19 cellular contexts compared by ENCODE assay signal in the genomic region with DNA sequence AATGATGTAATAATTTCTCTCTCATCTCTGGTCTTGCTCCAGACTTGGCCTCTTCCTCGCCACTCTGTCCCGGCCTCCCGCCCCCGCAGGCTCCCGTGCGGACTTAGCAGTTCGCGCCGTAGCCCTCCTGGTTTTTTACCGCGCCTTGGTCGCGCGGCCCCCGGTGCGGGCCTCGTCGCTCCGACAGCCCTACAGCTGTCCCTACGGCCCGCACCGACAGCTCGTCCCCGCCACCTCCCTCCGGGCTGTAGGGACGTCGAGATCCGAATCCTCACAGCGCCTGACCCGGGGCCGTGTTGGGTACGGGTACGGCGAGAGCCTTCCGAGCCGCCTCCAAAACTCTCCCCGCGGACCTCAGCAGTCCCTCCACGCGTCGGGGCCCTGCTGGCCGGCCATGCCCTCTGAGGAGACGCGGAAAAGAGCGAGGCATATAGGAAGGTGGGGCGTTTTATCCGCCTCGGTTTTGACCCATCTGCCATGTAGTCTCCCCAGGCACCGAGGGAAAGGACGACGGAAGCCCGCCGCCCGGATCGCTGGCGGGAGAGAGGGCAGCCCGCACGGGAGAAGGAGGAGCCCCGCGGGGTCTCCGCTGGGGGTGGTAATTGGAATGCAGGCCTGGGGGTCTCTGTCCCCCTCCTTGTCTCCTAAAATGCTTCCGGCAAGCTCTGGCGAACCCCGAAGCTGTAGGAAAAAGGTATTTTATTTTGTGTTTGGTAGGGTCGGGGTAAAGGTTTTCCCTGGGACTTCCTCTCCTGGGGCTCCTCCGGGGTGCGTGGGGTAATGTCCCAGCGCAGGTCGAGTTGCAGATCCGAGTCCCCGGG. TPM values are rescaled to one million over a fixed set of nuclear protein-coding genes. Genes with fewer than 3 reads are reported as not detected.
DNase-seq lines count a peak whose midpoint lies in the region; ATAC-seq, FAIRE-seq and TF ChIP-seq lines count a peak whose summit lies in the region.
"Had no signal": no experiment of that assay in that cellular context is flagged by ENCODE, and none has a peak within 500 bp of the region (broad histone marks: within the 10 kb centered on the region; RNA-seq: fewer than 3 reads in every experiment).

No MANE protein-coding gene starts in this region.

- H3K36me3 ChIP-seq in SK-N-SH (replicated peaks in 1 of 2; ENCODE audit: control insufficient read depth in 1 of 2, insufficient read depth in 2 of 2, low read length in 1 of 2) (no peaks in the 10 kb centered on the region), K562 (ENCODE audit: control insufficient read depth, insufficient read depth, low read length) (no peaks in the 10 kb centered on the region)
- H3K36me3 ChIP-seq: MG63, transverse colon had no signal

- H3K9me2 ChIP-seq in SK-N-SH: no peaks in the 10 kb centered on the region

- DNase-seq in SK-N-SH: no peak
- DNase-seq in CD14-positive monocyte (ENCODE audit: low spot score): no peak
- no peak for DNase-seq in K562 (ENCODE audit: extremely low read depth in 1 of 4, low spot score in 3 of 4)
- no peak for DNase-seq in naive thymus-derived CD8-positive, alpha-beta T cell
- no peak for DNase-seq in A172 (ENCODE audit: low spot score)
- DNase-seq in central memory CD4-positive, alpha-beta T cell: no peak
- DNase-seq: 8988T; caudate nucleus; CD8-positive, alpha-beta T cell; MG63; NCI-H82; RPMI8226; stimulated activated CD4-positive, alpha-beta T cell treated with anti-CD3 and anti-CD28 coated beads, Interleukin-2, amount 100 ng/mL, for 48 hours; T-helper 9 cell; transverse colon had no signal

- H3K27ac Mint-ChIP-seq in CD14-positive monocyte: no peak overlapping the region
- no peak overlapping the region for H3K27ac Mint-ChIP-seq in naive thymus-derived CD8-positive, alpha-beta T cell
- H3K27ac Mint-ChIP-seq: activated naive CD4-positive, alpha-beta T cell treated with anti-CD3 and anti-CD28 coated beads, Interleukin-2, amount 50 U/mL, for 24 hours; CD8-positive, alpha-beta T cell had no signal

- H3K36me3 Mint-ChIP-seq in CD14-positive monocyte: peaks cover 8 to 12% of the 10 kb centered on the region in 2 donors
- peaks cover 0 to 4% (median 0%) of the 10 kb centered on the region in 3 donors for H3K36me3 Mint-ChIP-seq in naive thymus-derived CD8-positive, alpha-beta T cell
- H3K36me3 Mint-ChIP-seq: activated naive CD4-positive, alpha-beta T cell treated with anti-CD3 and anti-CD28 coated beads, Interleukin-2, amount 50 U/mL, for 24 hours; CD8-positive, alpha-beta T cell had no signal

- H4K20me1 ChIP-seq in SK-N-SH (ENCODE audit: insufficient read depth) (peaks cover 3% of the 10 kb centered on the region; the same call in 1 of the 2 replicates), K562 (replicated peaks; ENCODE audit: control insufficient read depth, insufficient read depth, low read length) (peaks cover 12% of the 10 kb centered on the region; the same call in 1 of the 2 replicates)

- no peaks in the 10 kb centered on the region for H3K79me2 ChIP-seq in SK-N-SH (ENCODE audit: insufficient read depth)
- H3K79me2 ChIP-seq in K562 (ENCODE audit: control insufficient read depth, insufficient read depth, low read length): no peaks in the 10 kb centered on the region

- TF ChIP-seq RAD21 in SK-N-SH (IDR thresholded peaks at IDR 0.05; ENCODE audit: low read length) (no peak), K562 (CRISPR knock-in tag; conservative IDR thresholded peaks at IDR 0.05 in 1 of 2, IDR thresholded peaks at IDR 0.05 in 1 of 2) (no peak)

- peaks cover 66% of the 10 kb centered on the region for H3K4me1 Mint-ChIP-seq in CD14-positive monocyte
- H3K4me1 Mint-ChIP-seq in naive thymus-derived CD8-positive, alpha-beta T cell: peaks cover 17 to 58% (median 52%) of the 10 kb centered on the region in 4 donors

- H3K4me3 ChIP-seq in SK-N-SH (ENCODE audit: low read depth in 2 of 2, low read length in 1 of 2): no peak overlapping the region
- H3K4me3 ChIP-seq in K562: no peak overlapping the region
- H3K4me3 ChIP-seq: MG63 had no signal

- FAIRE-seq in K562 (lab: Jason Lieb, UNC): no peak
- FAIRE-seq: frontal cortex had no signal

- H3K9me3 Mint-ChIP-seq in CD14-positive monocyte: peaks cover 0 to 47% (median 19%) of the 10 kb centered on the region in 7 donors
- H3K9me3 Mint-ChIP-seq in naive thymus-derived CD8-positive, alpha-beta T cell: peaks cover 0 to 2% (median 0%) of the 10 kb centered on the region in 9 donors
- H3K9me3 Mint-ChIP-seq: activated naive CD4-positive, alpha-beta T cell treated with anti-CD3 and anti-CD28 coated beads, Interleukin-2, amount 50 U/mL, for 24 hours; CD8-positive, alpha-beta T cell had no signal

- H3K4me1 ChIP-seq in SK-N-SH (ENCODE audit: control insufficient read depth in 1 of 2, insufficient read depth in 2 of 2, low read depth in 1 of 2, low read length in 1 of 2) (peaks cover 0 to 25% of the 10 kb centered on the region in 2 experiments; a peak in 1 of 4 replicates), K562 (replicated peaks in 1 of 2; ENCODE audit: control insufficient read depth in 2 of 2, insufficient read depth in 2 of 2, low read length in 2 of 2) (peaks cover 0 to 52% of the 10 kb centered on the region in 2 experiments; a peak in 3 of 5 replicates)

- TF ChIP-seq EP300 in SK-N-SH (IDR thresholded peaks at IDR 0.05; ENCODE audit: borderline replicate concordance in 1 of 2, low read depth in 1 of 2, low read length in 1 of 2) (no peak), K562 (IDR thresholded peaks at IDR 0.05; ENCODE audit: low read length) (no peak)

- CTCF ChIA-PET in SK-N-SH (lab: Yijun Ruan, JAX): interaction anchor here (0.8 to 3.8 kb wide), 4 partner anchors 10 to 244 kb away, joined by 3 to 17 read pairs (median 8); no protein-coding TSS in a partner anchor
- CTCF ChIA-PET in K562 (lab: Yijun Ruan, JAX; ENCODE audit: low intra/inter-chr PET ratio): interaction anchor here (0.6 kb wide), 1 partner anchor 959 kb away, joined by 3 read pairs; no protein-coding TSS in a partner anchor

- H3K9ac ChIP-seq in SK-N-SH: no peak overlapping the region
- H3K9ac ChIP-seq in K562 (ENCODE audit: insufficient read depth in 1 of 2, low read depth in 2 of 2, low read length in 2 of 2): no peak overlapping the region

- H3K4me2 ChIP-seq in SK-N-SH (no peak overlapping the region), K562 (ENCODE audit: insufficient read depth, low read length) (no peak overlapping the region)

- H3K27me3 Mint-ChIP-seq in CD14-positive monocyte (ENCODE audit: low read depth in 3 of 3): peaks cover 91 to 99% (median 91%) of the 10 kb centered on the region in 3 donors
- peaks cover 40 to 80% (median 66%) of the 10 kb centered on the region in 5 donors for H3K27me3 Mint-ChIP-seq in naive thymus-derived CD8-positive, alpha-beta T cell

- no peaks in the 10 kb centered on the region for H3K9me1 ChIP-seq in K562 (ENCODE audit: control insufficient read depth, insufficient read depth, low read length)

- no peak for ATAC-seq in SK-N-SH treated with all-trans-retinoic acid at 6 μM for 48 hours
- ATAC-seq in K562: no peak
- ATAC-seq in naive thymus-derived CD8-positive, alpha-beta T cell: no peak
- no peak for ATAC-seq in GM19324 (IDR thresholded peaks at IDR 0.05; ENCODE audit: low FRiP score, unreplicated experiment)
- ATAC-seq: CD8-positive, alpha-beta T cell had no signal

- POLR2A ChIA-PET in SK-N-SH (lab: Yijun Ruan, JAX) (no interaction called here), K562 (lab: Yijun Ruan, JAX) (interaction anchor here (0.6 to 1.0 kb wide), 3 partner anchors 16 to 1170 kb away, joined by 3 to 4 read pairs (median 4); no protein-coding TSS in a partner anchor)
- POLR2A ChIA-PET in naive thymus-derived CD8-positive, alpha-beta T cell (lab: Charles Lee): no interaction called here

- no peak for TF ChIP-seq POLR2A in K562 (conservative IDR thresholded peaks at IDR 0.05)

- in situ Hi-C loops in K562 (cut with MboI): no loop called here

- intact Hi-C loops in CD14-positive monocyte (cut with micrococcal nuclease) (no loop called here), K562 (cut with micrococcal nuclease) (no loop called here)

- H2AFZ ChIP-seq in SK-N-SH (ENCODE audit: low read depth) (no peak overlapping the region), K562 (ENCODE audit: low read depth, low read length) (no peak overlapping the region)

- TF ChIP-seq CTCF in SK-N-SH (IDR thresholded peaks at IDR 0.05) (no peak), CD14-positive monocyte (IDR thresholded peaks at IDR 0.05) (no peak), K562 (IDR thresholded peaks at IDR 0.05 in 2 of 3, conservative IDR thresholded peaks at IDR 0.05 in 1 of 3; ENCODE audit: insufficient read depth in 2 of 3, low read depth in 1 of 3, low read length in 3 of 3) (no peak)

- H3F3A ChIP-seq in SK-N-SH (replicated peaks; ENCODE audit: insufficient read depth): no peaks in the 10 kb centered on the region

- 28% methylated on average over 56 of the region's 71 CpGs for WGBS in SK-N-SH (ENCODE audit: low lambda C conversion rate)
- 18% methylated on average over 71 of the region's 71 CpGs for WGBS in K562 (ENCODE audit: insufficient coverage, low coverage, missing lambda C conversion rate)

- H3K9me3 ChIP-seq in SK-N-SH: no peaks in the 10 kb centered on the region
- no peaks in the 10 kb centered on the region for H3K9me3 ChIP-seq in K562 (replicated peaks; ENCODE audit: control insufficient read depth, insufficient read depth, low read depth, low read length)
- H3K9me3 ChIP-seq: MG63, transverse colon had no signal

- H3K27me3 ChIP-seq in SK-N-SH (ENCODE audit: insufficient read depth): peaks cover 94% of the 10 kb centered on the region
- H3K27me3 ChIP-seq in K562 (ENCODE audit: control insufficient read depth in 2 of 2, insufficient read depth in 2 of 2, low read length in 2 of 2): peaks cover 81 to 84% of the 10 kb centered on the region in 2 experiments

- BruUV-seq in K562 (replicated peaks; lab: Mats Ljungman, UMichigan): no TSS peak

- peak overlapping the region; percentile 53 to 92 for H3K4me3 Mint-ChIP-seq in CD14-positive monocyte
- peak overlapping the region in 8 of 10 donors; percentile 11 to 64 (median 33) for H3K4me3 Mint-ChIP-seq in naive thymus-derived CD8-positive, alpha-beta T cell
- H3K4me3 Mint-ChIP-seq: CD8-positive, alpha-beta T cell had no signal

- H3K27ac ChIP-seq in SK-N-SH (ENCODE audit: low read depth in 2 of 2, low read length in 1 of 2): no peak overlapping the region
- H3K27ac ChIP-seq in K562 (ENCODE audit: extremely low read depth, low read depth, low read length): no peak overlapping the region
- H3K27ac ChIP-seq: transverse colon had no signal

RNA-seq across cellular contexts. Expression of gene LHX4, which starts 3.3 kb away (rescaled TPM):
- polyA plus RNA-seq in SK-N-SH (2012; rRNA removed) (not detected in 2 replicates), CD14-positive monocyte (not detected), K562 (2011; rRNA removed) (0.01 and 0.03 TPM in 2 replicates), K562 (2014; fragmentation: Illumina TruSeq; extraction: Trizol) (not detected in 2 replicates), K562 (2014; fragmentation: Nextera tagmentation; extraction: Ambion mirVana) (under 1 TPM; 0.10 to 0.11 TPM), K562 (2014; rRNA removed) (not detected in 2 replicates)
- not detected in 2 replicates for polyA plus RNA-seq in SK-N-SH (2012; cell fraction: cytosol; rRNA removed)
- 0.01 and 0.05 TPM in 2 replicates for polyA plus RNA-seq in SK-N-SH (2012; cell fraction: nucleus; rRNA removed)
- total RNA-seq in K562 (2011; cell fraction: chromatin; rRNA removed; ENCODE audit: low replicate concordance): 0.12 TPM in 1 of 2 replicates, not detected in the other
- not detected in 2 replicates for total RNA-seq in K562 (2011; cell fraction: nucleolus; rRNA removed)
- total RNA-seq in K562 (2011; cell fraction: nucleoplasm; rRNA removed): 0.15 TPM in 1 of 2 replicates, not detected in the other
- total RNA-seq in K562 (2014; rRNA removed) (not detected in 2 replicates), K562 (2014; rRNA removed; fragmentation: Illumina TruSeq; extraction: Trizol) (0.03 and 0.04 TPM in 2 replicates), K562 (2015; rRNA removed; fragmentation: Illumina TruSeq; extraction: Trizol) (not detected in 2 replicates), K562 (2021) (not detected in 2 replicates)
- polyA plus RNA-seq in K562 (2011; cell fraction: cytosol; rRNA removed): 0.01 TPM in 2 replicates
- polyA plus RNA-seq in K562 (2011; cell fraction: nucleus; rRNA removed): 0.01 and 0.04 TPM in 2 replicates
- 1.1 and 1.6 TPM in 2 replicates for polyA plus RNA-seq in K562 (2012)
- polyA minus RNA-seq in K562 (2011; rRNA and poly(A)+ RNA removed): not detected in 2 replicates
- not detected in 2 replicates for polyA minus RNA-seq in K562 (2011; cell fraction: cytosol; rRNA and poly(A)+ RNA removed)
- 0.11 TPM in 1 of 2 replicates, not detected in the other for polyA minus RNA-seq in K562 (2011; cell fraction: nucleus; rRNA and poly(A)+ RNA removed)
- not detected for total RNA-seq in naive thymus-derived CD8-positive, alpha-beta T cell
- polyA plus RNA-seq in naive thymus-derived CD8-positive, alpha-beta T cell: under 1 TPM; 0.09 to 0.25 (median 0.12) TPM
- total RNA-seq in A172 (2014; rRNA removed; shearing (Covaris generic)): 0.31 and 0.34 TPM in 2 replicates
- total RNA-seq: frontal cortex had no signal
